ENCODE assay signal across 14 cellular contexts in the genomic region with DNA sequence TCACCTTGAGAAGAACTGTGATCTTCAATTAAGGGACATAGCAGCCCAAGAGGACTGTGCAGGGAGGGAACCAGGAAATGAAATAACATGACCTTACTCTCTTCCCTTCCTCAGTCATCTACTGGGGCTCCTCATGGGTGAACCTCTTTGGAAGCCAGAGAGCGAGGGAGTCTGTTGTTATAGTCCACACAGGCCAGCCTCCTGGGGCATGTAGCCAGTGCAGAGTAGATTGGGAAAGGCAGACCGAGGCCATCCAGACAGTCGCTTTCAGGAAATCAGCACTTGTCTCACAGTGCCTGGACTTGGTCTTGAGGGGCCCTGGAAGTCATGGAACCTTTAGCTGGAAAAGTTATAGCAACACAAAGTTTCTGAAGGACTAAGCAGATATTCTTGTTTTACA.
"Had no signal": no experiment of that assay in that cellular context is flagged by ENCODE, and none has a peak within 500 bp of the region (broad histone marks: within the 10 kb centered on the region; RNA-seq: fewer than 3 reads in every experiment).

No MANE protein-coding gene starts in this region.

- H3K27me3 Mint-ChIP-seq: activated CD4-positive, alpha-beta memory T cell treated with anti-CD3 and anti-CD28 coated beads, Interleukin-2, amount 10 ng/mL, durations not matched to agents 7 days and 5 days; activated CD8-positive, alpha-beta memory T cell treated with anti-CD3 and anti-CD28 coated beads, Interleukin-2, amount 10 ng/mL, durations not matched to agents 7 days and 5 days; activated naive CD8-positive, alpha-beta T cell treated with anti-CD3 and anti-CD28 coated beads for 36 hours had no signal

- ATAC-seq: activated CD8-positive, alpha-beta memory T cell treated with anti-CD3 and anti-CD28 coated beads, Interleukin-2, amount 10 ng/mL, durations not matched to agents 7 days and 5 days; psoas muscle; WTC11 had no signal

- H3K27ac Mint-ChIP-seq: activated CD4-positive, alpha-beta memory T cell treated with anti-CD3 and anti-CD28 coated beads, Interleukin-2, amount 10 ng/mL, durations not matched to agents 7 days and 5 days; activated naive CD8-positive, alpha-beta T cell treated with anti-CD3 and anti-CD28 coated beads for 36 hours; WTC11 had no signal

- H3K4me3 ChIP-seq: esophagus muscularis mucosa, psoas muscle, right lobe of liver, smooth muscle cell, uterus had no signal

- DNase-seq: activated CD4-positive, alpha-beta memory T cell treated with anti-CD3 and anti-CD28 coated beads, Interleukin-2, amount 10 ng/mL, durations not matched to agents 7 days and 5 days; activated CD4-positive, alpha-beta T cell treated with anti-CD3 and anti-CD28 coated beads for 4 hours; activated CD8-positive, alpha-beta memory T cell treated with anti-CD3 and anti-CD28 coated beads, Interleukin-2, amount 10 ng/mL, durations not matched to agents 7 days and 5 days; activated naive CD4-positive, alpha-beta T cell; activated naive CD8-positive, alpha-beta T cell treated with anti-CD3 and anti-CD28 coated beads for 36 hours; effector CD8-positive, alpha-beta T cell; right lobe of liver; stimulated activated CD4-positive, alpha-beta T cell treated with anti-CD3 and anti-CD28 coated beads, Interleukin-4, amount 100 ng/mL, for 1 hour; SW 1271; uterus had no signal

- H3K9me3 Mint-ChIP-seq: activated CD4-positive, alpha-beta memory T cell treated with anti-CD3 and anti-CD28 coated beads, Interleukin-2, amount 10 ng/mL, durations not matched to agents 7 days and 5 days; activated naive CD8-positive, alpha-beta T cell treated with anti-CD3 and anti-CD28 coated beads for 36 hours; WTC11 had no signal

- H3K4me3 Mint-ChIP-seq: activated CD4-positive, alpha-beta memory T cell treated with anti-CD3 and anti-CD28 coated beads, Interleukin-2, amount 10 ng/mL, durations not matched to agents 7 days and 5 days; activated CD8-positive, alpha-beta memory T cell treated with anti-CD3 and anti-CD28 coated beads, Interleukin-2, amount 10 ng/mL, durations not matched to agents 7 days and 5 days; activated naive CD8-positive, alpha-beta T cell treated with anti-CD3 and anti-CD28 coated beads for 36 hours; WTC11 had no signal

- H3K9me3 ChIP-seq: esophagus muscularis mucosa, psoas muscle, right lobe of liver, uterus had no signal

- H3K27me3 ChIP-seq: esophagus muscularis mucosa, right lobe of liver, uterus had no signal

- H3K4me1 ChIP-seq: uterus had no signal

- H3K36me3 ChIP-seq: uterus had no signal

- H3K27ac ChIP-seq: esophagus muscularis mucosa, psoas muscle, right lobe of liver, uterus had no signal
